Comparison of ENCODE assay signal across 8 cellular contexts in genomic region chr3:23915537-23916108, GRCh38. TPM values are rescaled to one million over a fixed set of nuclear protein-coding genes. Genes with fewer than 3 reads are reported as not detected.
DNase-seq lines count a peak whose midpoint lies in the region; ATAC-seq and TF ChIP-seq lines count a peak whose summit lies in the region.

No MANE protein-coding gene starts in this region.

- peak overlapping the region; percentile 82 to 98 (median 93) for H3K4me2 ChIP-seq in BLaER1 treated with 17β-estradiol and CSF1 and Interleukin-3, amounts not matched to agents 10 nM and 100 nM

- H3K27ac Mint-ChIP-seq in activated T-helper 17 cell treated with anti-CD3 and anti-CD28 coated beads, Interleukin-2, amount 50 U/mL, for 72 hours = peak overlapping the region; percentile 99

- no peak for TF ChIP-seq POLR2A in GM18505 (IDR thresholded peaks at IDR 0.05; ENCODE audit: borderline replicate concordance, extremely low read depth, insufficient read depth, insufficient read length)

- peaks cover 34 to 43% (median 36%) of the 10 kb centered on the region in 11 experiments for H3K36me3 ChIP-seq in BLaER1 treated with 17β-estradiol and CSF1 and Interleukin-3, amounts not matched to agents 10 nM and 100 nM
- peaks cover 31% of the 10 kb centered on the region for H3K36me3 ChIP-seq in HUES6 (ENCODE audit: control insufficient read depth, insufficient read depth, low read length)
- peaks cover 16 to 21% (median 18%) of the 10 kb centered on the region in 5 donors for H3K36me3 ChIP-seq in subcutaneous abdominal adipose tissue (ENCODE audit: control insufficient read depth in 5 of 5, insufficient read depth in 5 of 5, low read length in 5 of 5)

- peak overlapping the region; percentile 76 to 95 (median 84) for H3K4me3 ChIP-seq in BLaER1 treated with 17β-estradiol and CSF1 and Interleukin-3, amounts not matched to agents 10 nM and 100 nM
- H3K4me3 ChIP-seq in HUES6 (ENCODE audit: low read depth, low read length) (peak overlapping the region; percentile 90), subcutaneous abdominal adipose tissue (ENCODE audit: low read depth in 1 of 5, low read length in 5 of 5) (peak overlapping the region; percentile 68 to 99 (median 93))

- 0 out of 22 replicates have a peak, but pooled peaks cover 0 to 6% (median 0%) of the 10 kb centered on the region in 11 experiments for H3K9me3 ChIP-seq in BLaER1 treated with 17β-estradiol and CSF1 and Interleukin-3, amounts not matched to agents 10 nM and 100 nM (replicated peaks in 1 of 11)
- H3K9me3 ChIP-seq in HUES6 (ENCODE audit: control insufficient read depth, insufficient read depth, low read depth, low read length) = no peaks in the 10 kb centered on the region
- no peaks in the 10 kb centered on the region for H3K9me3 ChIP-seq in subcutaneous abdominal adipose tissue (ENCODE audit: control insufficient read depth in 5 of 5, low read length in 5 of 5)

- no peak for ATAC-seq in activated T-helper 17 cell treated with anti-CD3 and anti-CD28 coated beads, Interleukin-2, amount 50 U/mL, for 72 hours (replicated peaks)
- ATAC-seq in HG02678 (IDR thresholded peaks at IDR 0.05; ENCODE audit: unreplicated experiment) (no peak), GM18505 (IDR thresholded peaks at IDR 0.05; ENCODE audit: unreplicated experiment) (no peak)

- H3K27me3 ChIP-seq in BLaER1 treated with 17β-estradiol and CSF1 and Interleukin-3, amounts not matched to agents 10 nM and 100 nM = peaks cover 0 to 23% (median 20%) of the 10 kb centered on the region in 11 experiments; a peak in 17 of 22 replicates
- H3K27me3 ChIP-seq in HUES6 (ENCODE audit: control insufficient read depth, insufficient read depth, low read length) (no peaks in the 10 kb centered on the region), subcutaneous abdominal adipose tissue (ENCODE audit: control insufficient read depth in 5 of 5, insufficient read depth in 4 of 5, low read length in 5 of 5) (no peaks in the 10 kb centered on the region)

- DNase-seq in iris pigment epithelial cell (ENCODE audit: low read depth) (peak; percentile 51), occipital lobe (lab: John Stamatoyannopoulos, UW) (no peak)

- H3K27me3 Mint-ChIP-seq in activated T-helper 17 cell treated with anti-CD3 and anti-CD28 coated beads, Interleukin-2, amount 50 U/mL, for 72 hours = no peaks in the 10 kb centered on the region

- H3K36me3 Mint-ChIP-seq in activated T-helper 17 cell treated with anti-CD3 and anti-CD28 coated beads, Interleukin-2, amount 50 U/mL, for 72 hours (ENCODE audit: low read depth) = peaks cover 44% of the 10 kb centered on the region

- H3K27ac ChIP-seq in BLaER1 treated with 17β-estradiol and CSF1 and Interleukin-3, amounts not matched to agents 10 nM and 100 nM = peak overlapping the region in 3 of 11 experiments; percentile 96 to 100 (median 98); a peak in 3 of 22 replicates
- H3K27ac ChIP-seq in HUES6 (ENCODE audit: low read depth, low read length) = no peak overlapping the region
- peak overlapping the region; percentile 92 for H3K27ac ChIP-seq in subcutaneous abdominal adipose tissue (ENCODE audit: low read depth, low read length)

- H3K9ac ChIP-seq in BLaER1 treated with 17β-estradiol and CSF1 and Interleukin-3, amounts not matched to agents 10 nM and 100 nM = peak overlapping the region in 10 of 11 experiments; percentile 90 to 99 (median 98); a peak in 20 of 22 replicates
- H3K9ac ChIP-seq in HUES6 (ENCODE audit: low read length) (peak overlapping the region; percentile 97), subcutaneous abdominal adipose tissue (ENCODE audit: low read length in 5 of 5) (peak overlapping the region in 4 of 5 donors; percentile 79 to 99 (median 88))

- peak overlapping the region; percentile 97 for H3K4me3 Mint-ChIP-seq in activated T-helper 17 cell treated with anti-CD3 and anti-CD28 coated beads, Interleukin-2, amount 50 U/mL, for 72 hours

- H3K9me3 Mint-ChIP-seq in activated T-helper 17 cell treated with anti-CD3 and anti-CD28 coated beads, Interleukin-2, amount 50 U/mL, for 72 hours = no peaks in the 10 kb centered on the region

- peaks cover 28 to 48% (median 41%) of the 10 kb centered on the region in 11 experiments for H4K20me1 ChIP-seq in BLaER1 treated with 17β-estradiol and CSF1 and Interleukin-3, amounts not matched to agents 10 nM and 100 nM

- peaks cover 37% of the 10 kb centered on the region for H3K4me1 Mint-ChIP-seq in activated T-helper 17 cell treated with anti-CD3 and anti-CD28 coated beads, Interleukin-2, amount 50 U/mL, for 72 hours

- H3K4me1 ChIP-seq in BLaER1 treated with 17β-estradiol and CSF1 and Interleukin-3, amounts not matched to agents 10 nM and 100 nM = peaks cover 28 to 51% (median 48%) of the 10 kb centered on the region in 10 experiments
- H3K4me1 ChIP-seq in HUES6 (ENCODE audit: control insufficient read depth, insufficient read depth, low read length) (peaks cover 11% of the 10 kb centered on the region), subcutaneous abdominal adipose tissue (ENCODE audit: control insufficient read depth in 5 of 5, insufficient read depth in 5 of 5, low read length in 5 of 5) (peaks cover 2 to 35% (median 27%) of the 10 kb centered on the region in 5 donors)

RNA-seq across cellular contexts. Expression of gene NKIRAS1, which starts 1.2 kb away (rescaled TPM):
- total RNA-seq in activated T-helper 17 cell treated with anti-CD3 and anti-CD28 coated beads, Interleukin-2, amount 50 U/mL, for 72 hours = 1 to 10 TPM; 5.1 to 6.2 TPM
- total RNA-seq in occipital lobe = 36.5 TPM

RNA-seq across cellular contexts. Expression of gene RPL15, which starts 1.3 kb away (rescaled TPM):
- 1,000 to 10,000 TPM; 2,157 to 2,530 TPM for total RNA-seq in activated T-helper 17 cell treated with anti-CD3 and anti-CD28 coated beads, Interleukin-2, amount 50 U/mL, for 72 hours
- 2,822 TPM for total RNA-seq in occipital lobe

RNA-seq across cellular contexts. Expression of gene NR1D2, which starts 29.5 kb away (rescaled TPM):
- 10 to 100 TPM; 10.6 to 15.9 TPM for total RNA-seq in activated T-helper 17 cell treated with anti-CD3 and anti-CD28 coated beads, Interleukin-2, amount 50 U/mL, for 72 hours
- total RNA-seq in occipital lobe = 41.5 TPM
